ENCODE assay signal across 8 cellular contexts in the genomic region with DNA sequence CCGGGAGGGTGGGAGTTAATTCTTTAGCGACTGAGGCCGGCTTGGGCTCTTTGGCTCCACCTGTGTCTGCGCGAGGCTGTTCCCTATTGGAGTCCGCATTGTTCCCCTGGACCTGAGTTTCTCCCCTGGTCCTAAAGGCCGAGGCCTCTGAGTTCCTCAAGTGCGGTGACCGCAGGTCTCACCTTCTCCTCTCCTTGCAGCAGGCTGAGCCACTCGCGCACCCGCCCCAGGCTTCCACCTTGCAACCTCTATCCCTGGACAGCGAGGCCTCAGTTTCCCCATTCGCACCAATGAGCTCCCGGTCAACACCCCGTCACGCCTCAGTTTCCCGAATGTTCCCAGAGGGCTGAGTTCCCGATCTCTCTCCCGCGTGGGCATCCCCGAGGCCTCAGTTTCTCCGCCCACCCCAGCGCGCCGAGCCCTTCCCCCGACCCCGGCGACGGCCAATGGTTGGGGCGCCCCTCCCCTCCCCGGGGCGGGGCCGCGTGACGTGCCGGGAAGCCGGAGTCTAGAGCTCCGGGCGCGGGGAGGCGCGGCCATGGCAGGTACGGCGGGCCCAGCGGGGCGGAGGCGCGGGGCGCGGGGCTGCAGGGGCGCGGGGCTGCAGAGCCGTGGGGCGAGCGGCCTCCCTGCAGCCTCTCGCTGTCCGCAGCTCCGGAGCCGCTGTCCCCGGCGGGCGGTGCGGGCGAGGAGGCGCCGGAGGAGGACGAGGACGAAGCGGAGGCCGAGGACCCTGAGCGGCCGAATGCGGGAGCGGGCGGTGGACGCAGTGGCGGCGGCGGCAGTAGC. TPM values are rescaled to one million over a fixed set of nuclear protein-coding genes. Genes with fewer than 3 reads are reported as not detected.
DNase-seq lines count a peak whose midpoint lies in the region; ATAC-seq and TF ChIP-seq lines count a peak whose summit lies in the region.

TSS of gene MPND (plus strand) at position 507 of the 789 bp plus-strand sequence. CDS start at position 539, 32 bp downstream.

- peak within 1 kb of the TSS; percentile 89 for H3K4me3 Mint-ChIP-seq in activated CD4-positive, alpha-beta T cell treated with anti-CD3 and anti-CD28 coated beads for 36 hours
- peak within 1 kb of the TSS; percentile 89 for H3K4me3 Mint-ChIP-seq in chondrocyte (ENCODE audit: unreplicated experiment)

- ATAC-seq in GM18867 (IDR thresholded peaks at IDR 0.05; ENCODE audit: unreplicated experiment) (peak; percentile 58), HG03135 (IDR thresholded peaks at IDR 0.05; ENCODE audit: unreplicated experiment) (peak; percentile 47), left colon (peak; percentile 58)
- peak; percentile 66 for ATAC-seq in activated CD4-positive, alpha-beta T cell treated with anti-CD3 and anti-CD28 coated beads for 36 hours

- DNase-seq in AG04450 (ENCODE audit: low read depth, low spot score), result peak; percentile 24
- DNase-seq in NCI-H345 treated with DMSO at 0.1 percent for 48 hours (lab: John Stamatoyannopoulos, UW; ENCODE audit: unreplicated experiment), result peak; percentile 78
- DNase-seq in activated CD4-positive, alpha-beta T cell treated with anti-CD3 and anti-CD28 coated beads for 36 hours, result peak; percentile 96
- DNase-seq in chondrocyte (ENCODE audit: low spot score), result peak; percentile 99
- DNase-seq in left colon, result peak; percentile 91 to 96
- DNase-seq in stimulated activated CD4-positive, alpha-beta T cell treated with anti-CD3 and anti-CD28 coated beads, Interleukin-1b, Interleukin-23, amount 100 ng/mL, for 48 hours, result peak; percentile 89

- TF ChIP-seq CTCF in AG04450 (IDR thresholded peaks at IDR 0.05; ENCODE audit: low read depth, low read length), result peak; percentile 43
- peak; percentile 74 for TF ChIP-seq CTCF in chondrocyte (IDR thresholded peaks at IDR 0.05)

- H3K9me3 Mint-ChIP-seq in activated CD4-positive, alpha-beta T cell treated with anti-CD3 and anti-CD28 coated beads for 36 hours (ENCODE audit: low read depth), result no peaks in the 10 kb centered on the region
- no peaks in the 10 kb centered on the region for H3K9me3 Mint-ChIP-seq in chondrocyte (ENCODE audit: low read depth)

- H3K4me1 Mint-ChIP-seq in activated CD4-positive, alpha-beta T cell treated with anti-CD3 and anti-CD28 coated beads for 36 hours, result peaks cover 12% of the 10 kb centered on the region
- peaks cover 11% of the 10 kb centered on the region for H3K4me1 Mint-ChIP-seq in chondrocyte (ENCODE audit: low read depth)

- peaks cover 10% of the 10 kb centered on the region for H3K36me3 Mint-ChIP-seq in activated CD4-positive, alpha-beta T cell treated with anti-CD3 and anti-CD28 coated beads for 36 hours (ENCODE audit: low read depth)
- peaks cover 2% of the 10 kb centered on the region for H3K36me3 Mint-ChIP-seq in chondrocyte (ENCODE audit: low read depth)

- POLR2A ChIA-PET in AG04450 (lab: Yijun Ruan, JAX), result interaction anchor here (0.5 to 1.8 kb wide), 18 partner anchors 9 to 844 kb away, joined by 3 to 13 read pairs (median 4); partner anchors contain the start of genes HDGFL2 and SH3GL1
- POLR2A ChIA-PET in activated CD4-positive, alpha-beta T cell treated with anti-CD3 and anti-CD28 coated beads for 36 hours (lab: Charles Lee), result interaction anchor here (0.6 to 2.9 kb wide), 19 partner anchors 9 to 785 kb away, joined by 3 to 12 read pairs (median 4); partner anchors contain the start of genes CHAF1A, TMIGD2 and YJU2

- no peaks in the 10 kb centered on the region for H3K27me3 ChIP-seq in AG04450 (ENCODE audit: control insufficient read depth, insufficient read depth, low read length)

- peak within 1 kb of the TSS; percentile 93 for H3K27ac Mint-ChIP-seq in activated CD4-positive, alpha-beta T cell treated with anti-CD3 and anti-CD28 coated beads for 36 hours
- H3K27ac Mint-ChIP-seq in chondrocyte (ENCODE audit: unreplicated experiment), result peak within 1 kb of the TSS; percentile 96

- peak within 1 kb of the TSS; percentile 83 for H3K27ac ChIP-seq in AG04450 (ENCODE audit: low read depth, low read length)

- no peaks in the 10 kb centered on the region; the same call in 1 of the 2 replicates for H3K9me3 ChIP-seq in AG04450 (ENCODE audit: control insufficient read depth, insufficient read depth, low read length)

- CTCF ChIA-PET in AG04450 (lab: Charles Lee), result interaction anchor here (0.7 to 2.7 kb wide), 8 partner anchors 9 to 356 kb away, joined by 3 to 54 read pairs (median 4); partner anchors contain the start of gene SH3GL1
- CTCF ChIA-PET in activated CD4-positive, alpha-beta T cell treated with anti-CD3 and anti-CD28 coated beads for 36 hours (lab: Charles Lee), result interaction anchor here (0.6 to 3.1 kb wide), 11 partner anchors 9 to 651 kb away, joined by 3 to 37 read pairs (median 5); partner anchors contain the start of genes CHAF1A and YJU2

- no peaks in the 10 kb centered on the region for H3K27me3 Mint-ChIP-seq in activated CD4-positive, alpha-beta T cell treated with anti-CD3 and anti-CD28 coated beads for 36 hours
- H3K27me3 Mint-ChIP-seq in chondrocyte (ENCODE audit: low read depth), result no peaks in the 10 kb centered on the region

- intact Hi-C loops in activated CD4-positive, alpha-beta T cell treated with anti-CD3 and anti-CD28 coated beads for 36 hours (cut with DNase I, micrococcal nuclease), result loop anchor here (1.0 to 10.0 kb wide), 16 partner anchors 15 to 1342 kb away; partner anchors contain the start of genes YJU2 (in 2 of the 2), ANKRD24 (in 1 of the 2), CHAF1A (in 1 of the 2) and FSD1 (in 1 of the 2)
- intact Hi-C loops in left colon (cut with DNase I, micrococcal nuclease), result no loop called here

- peak within 1 kb of the TSS; percentile 72 for H3K4me3 ChIP-seq in AG04450 (ENCODE audit: low read depth, low read length)

RNA-seq across cellular contexts. Expression of gene MPND, which starts in this region (rescaled TPM):
- polyA plus RNA-seq in AG04450 (2011; rRNA removed), result 5.1 and 6.5 TPM in 2 replicates
- polyA minus RNA-seq in AG04450 (2011; rRNA and poly(A)+ RNA removed), result 6.7 TPM in 2 replicates
- total RNA-seq in activated CD4-positive, alpha-beta T cell treated with anti-CD3 and anti-CD28 coated beads for 36 hours, result 10 to 100 TPM; 12.6 to 18.0 TPM
- total RNA-seq in chondrocyte (13.6 to 14.9 TPM (median 14.1 TPM) in 3 replicates), left colon (10 to 100 TPM; 77.3 to 84.6 TPM)

Comparison
In these comparisons a context has a peak if more than half of its experiments do, and no peak if none do; other contexts are left out.
1. Peak in every context shown above with its lines: DNase-seq, ATAC-seq, H3K4me3 ChIP-seq and H3K27ac ChIP-seq.
2. DNase-seq: peak in every context shown above with its lines; median percentile 99 in chondrocyte; 96 in activated CD4-positive, alpha-beta T cell treated with anti-CD3 and anti-CD28 coated beads for 36 hours; 94 in left colon; 89 in stimulated activated CD4-positive, alpha-beta T cell treated with anti-CD3 and anti-CD28 coated beads, Interleukin-1b, Interleukin-23, amount 100 ng/mL, for 48 hours; 78 in NCI-H345 treated with DMSO at 0.1 percent for 48 hours; 24 in AG04450.
3. intact Hi-C loops: an anchor here in activated CD4-positive, alpha-beta T cell treated with anti-CD3 and anti-CD28 coated beads for 36 hours (1.0 to 10.0 kb wide); none called in left colon.